Comparison of ENCODE assay signal across 23 cellular contexts in genomic region chr20:57959589-57959988, GRCh38.
A peak's percentile ranks its signal among the peaks of the same experiment; 100 is the strongest.
DNase-seq lines count a peak whose midpoint lies in the region; ATAC-seq and TF ChIP-seq lines count a peak whose summit lies in the region.
"Had no signal": no experiment of that assay in that cellular context is flagged by ENCODE, and none has a peak within 500 bp of the region (broad histone marks: within the 10 kb centered on the region; RNA-seq: fewer than 3 reads in every experiment).

No MANE protein-coding gene starts in this region.

- H3K9me3 ChIP-seq in hepatocyte (ENCODE audit: low read depth) (no peaks in the 10 kb centered on the region), prostate gland (no peaks in the 10 kb centered on the region), Karpas-422 (ENCODE audit: low read length) (no peaks in the 10 kb centered on the region)
- H3K9me3 ChIP-seq: A549, SK-N-SH had no signal

- no peak for ATAC-seq in foreskin keratinocyte
- ATAC-seq: A549, PC-3 had no signal

- H3K4me2 ChIP-seq in hepatocyte = no peak overlapping the region
- H3K4me2 ChIP-seq in Karpas-422 (ENCODE audit: low read depth, low read length, poor library complexity, severe bottlenecking) = no peak overlapping the region
- H3K4me2 ChIP-seq: A549, SK-N-SH had no signal

- H4K20me1 ChIP-seq in hepatocyte (ENCODE audit: insufficient read depth, poor library complexity, severe bottlenecking) = no peaks in the 10 kb centered on the region
- no peaks in the 10 kb centered on the region for H4K20me1 ChIP-seq in Karpas-422 (ENCODE audit: insufficient read depth, low read depth, low read length)

- no peak overlapping the region for H3K9ac ChIP-seq in Karpas-422 (ENCODE audit: low read length)
- H3K9ac ChIP-seq: SK-N-SH had no signal

- no peak for TF ChIP-seq POLR2A in prostate gland (IDR thresholded peaks at IDR 0.05)

- H3K36me3 ChIP-seq in hepatocyte (replicated peaks; ENCODE audit: insufficient read depth, low read depth) (no peaks in the 10 kb centered on the region), prostate gland (no peaks in the 10 kb centered on the region), Karpas-422 (ENCODE audit: insufficient read depth, low read length) (no peaks in the 10 kb centered on the region; the same call in 1 of the 2 replicates)

- no peaks in the 10 kb centered on the region for H3K9me2 ChIP-seq in hepatocyte (replicated peaks; ENCODE audit: insufficient read depth)
- H3K9me2 ChIP-seq in Karpas-422 (replicated peaks; ENCODE audit: insufficient read depth, low read length) = no peaks in the 10 kb centered on the region
- H3K9me2 ChIP-seq: SK-N-SH had no signal

- peaks cover 47% of the 10 kb centered on the region for H3K4me1 ChIP-seq in hepatocyte (ENCODE audit: insufficient read depth)
- peaks cover 9% of the 10 kb centered on the region for H3K4me1 ChIP-seq in prostate gland (replicated peaks)
- H3K4me1 ChIP-seq in Karpas-422 (ENCODE audit: low read length) = peaks cover 19% of the 10 kb centered on the region
- H3K4me1 ChIP-seq in foreskin keratinocyte = no peaks in the 10 kb centered on the region
- H3K4me1 ChIP-seq: A549 had no signal

- H3K4me3 ChIP-seq in hepatocyte = no peak overlapping the region
- no peak overlapping the region for H3K4me3 ChIP-seq in prostate gland
- H3K4me3 ChIP-seq in foreskin fibroblast (ENCODE audit: low read depth in 1 of 2, low read length in 2 of 2) = no peak overlapping the region
- H3K4me3 ChIP-seq in Karpas-422 (ENCODE audit: low read length) = no peak overlapping the region
- H3K4me3 ChIP-seq: A549 had no signal

- H3K27ac ChIP-seq in hepatocyte = peak overlapping the region; percentile 92
- peak overlapping the region; percentile 68 to 78 for H3K27ac ChIP-seq in prostate gland
- no peak overlapping the region for H3K27ac ChIP-seq in Karpas-422 (ENCODE audit: low read length)
- no peak overlapping the region for H3K27ac ChIP-seq in foreskin keratinocyte

- H3K79me2 ChIP-seq in hepatocyte = no peaks in the 10 kb centered on the region
- H3K79me2 ChIP-seq in Karpas-422 (ENCODE audit: low read length) = no peaks in the 10 kb centered on the region

- intact Hi-C loops in prostate gland (cut with DNase I) = no loop called here

- WGBS in hepatocyte (ENCODE audit: low lambda C conversion rate, missing lambda C conversion rate) = 75% methylated on average over 4 of the region's 4 CpGs
- WGBS in prostate gland = 43% methylated on average over 4 of the region's 4 CpGs

- H2AFZ ChIP-seq in hepatocyte (no peak overlapping the region), Karpas-422 (ENCODE audit: low read length) (no peak overlapping the region)

- H3K27me3 ChIP-seq in hepatocyte = no peaks in the 10 kb centered on the region
- H3K27me3 ChIP-seq in prostate gland (replicated peaks; ENCODE audit: insufficient read depth) = no peaks in the 10 kb centered on the region
- H3K27me3 ChIP-seq in Karpas-422 (ENCODE audit: low read length) = no peaks in the 10 kb centered on the region; the same call in 1 of the 2 replicates
- H3K27me3 ChIP-seq in foreskin keratinocyte = peaks cover 69% of the 10 kb centered on the region

- no peak for TF ChIP-seq CTCF in hepatocyte (IDR thresholded peaks at IDR 0.05; ENCODE audit: poor library complexity)
- TF ChIP-seq CTCF in prostate gland (IDR thresholded peaks at IDR 0.05) = no peak
- no peak for TF ChIP-seq CTCF in foreskin fibroblast (IDR thresholded peaks at IDR 0.05; ENCODE audit: low read depth, low read length)
- no peak for TF ChIP-seq CTCF in foreskin keratinocyte (conservative IDR thresholded peaks at IDR 0.05)

- DNase-seq in Daoy (ENCODE audit: low read depth) (peak; percentile 13), NCI-H69 (lab: John Stamatoyannopoulos, UW) (peak; percentile 27), hepatocyte (ENCODE audit: low spot score) (no peak), prostate gland (ENCODE audit: low spot score) (no peak), foreskin fibroblast (no peak), Karpas-422 (no peak), foreskin keratinocyte (no peak), HT-29 (ENCODE audit: low spot score) (no peak)
- DNase-seq: Caco-2; CD4-positive, alpha-beta T cell; DMS153; HFFc6; NCI-H1092 treated with DMSO at 0.1 percent for 48 hours; NCI-H146; NCI-H2029 treated with DMSO at 0.1 percent for 48 hours; NCI-H2171 treated with DMSO at 0.1 percent for 48 hours; NCI-H446 treated with DMSO at 0.1 percent for 48 hours; NCI-H774; PC-3; RPMI8226; SHP77 treated with DMSO at 0.1 percent for 48 hours; SK-N-SH had no signal

Comparison
In these comparisons a context has a peak if more than half of its experiments do, and no peak if none do; other contexts are left out.
1. DNase-seq: peak in Daoy (single experiment) and NCI-H69 (single experiment); none in hepatocyte (single experiment), prostate gland (single experiment), foreskin fibroblast (0 of 2), Karpas-422 (single experiment), foreskin keratinocyte (0 of 2) and HT-29 (single experiment).
2. H3K27ac ChIP-seq: peak in hepatocyte (single experiment) and prostate gland (2 of 2); none in Karpas-422 (single experiment) and foreskin keratinocyte (single experiment).